In the genomic region with DNA sequence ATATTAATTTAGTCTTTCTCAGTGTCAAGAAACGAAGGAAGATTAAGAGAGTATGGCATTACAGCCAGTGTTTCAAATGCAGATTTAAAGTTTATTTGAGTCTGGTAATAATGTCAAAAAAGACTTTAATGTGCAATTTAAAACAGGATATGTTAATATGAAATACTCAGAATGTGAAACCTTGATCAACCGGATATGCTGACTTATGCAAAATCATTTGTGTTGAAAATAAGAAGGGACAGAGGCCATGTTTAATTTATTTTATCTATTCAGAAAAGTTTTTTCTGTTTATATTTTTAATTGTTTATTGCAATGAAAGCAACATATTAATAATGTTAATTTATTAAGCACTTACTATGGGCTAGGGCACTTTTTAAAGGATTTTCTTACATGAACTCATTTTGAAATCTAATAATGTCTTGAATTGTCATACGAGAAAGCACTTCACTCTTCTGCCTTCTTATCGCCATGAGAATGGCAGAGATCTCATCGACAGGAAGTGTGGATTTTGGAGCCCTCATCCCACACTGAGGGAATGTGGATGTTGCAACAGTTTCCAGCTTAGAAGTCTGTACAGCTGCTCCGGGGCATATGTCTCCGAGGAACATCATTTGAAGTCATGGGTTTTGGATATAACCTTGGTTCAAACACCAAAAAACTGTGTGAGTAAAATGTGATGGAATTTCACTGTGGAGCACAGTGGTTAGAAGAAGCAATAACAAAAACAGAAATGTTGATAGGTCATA, we compare ENCODE assay signal across 30 cellular contexts.
"Had no signal": no experiment of that assay in that cellular context is flagged by ENCODE, and none has a peak within 500 bp of the region (broad histone marks: within the 10 kb centered on the region; RNA-seq: fewer than 3 reads in every experiment).

No MANE protein-coding gene starts in this region.

- ATAC-seq: activated CD4-positive, CD25-positive, alpha-beta regulatory T cell treated with anti-CD3 and anti-CD28 coated beads, Interleukin-2, amount 50 U/mL, for 24 hours; activated CD8-positive, alpha-beta T cell treated with anti-CD3 and anti-CD28 coated beads for 36 hours; activated T-cell treated with anti-CD3 and anti-CD28 coated beads, Interleukin-2, amount 50 U/mL, for 4 hours; activated T-helper 17 cell treated with anti-CD3 and anti-CD28 coated beads, Interleukin-2, amount 50 U/mL, for 72 hours; effector memory CD8-positive, alpha-beta T cell; heart left ventricle; T-cell had no signal

- H3K36me3 ChIP-seq: brain microvascular endothelial cell, esophagus squamous epithelium, heart left ventricle, WERI-Rb-1 had no signal

- H3K27ac ChIP-seq: brain microvascular endothelial cell, esophagus squamous epithelium, heart left ventricle, WERI-Rb-1 had no signal

- DNase-seq: activated B cell treated with CpG ODN at 0.5 μM for 24 hours; activated CD4-positive, alpha-beta T cell treated with anti-CD3 and anti-CD28 coated beads for 48 hours; activated CD4-positive, alpha-beta T cell treated with anti-CD3 and anti-CD28 coated beads, Interleukin-2, amount 50 U/mL, for 1 hour; activated CD4-positive, alpha-beta T cell treated with anti-CD3 and anti-CD28 coated beads, Interleukin-2, amount 50 U/mL, for 48 hours; activated CD8-positive, alpha-beta memory T cell treated with anti-CD3 and anti-CD28 coated beads for 24 hours; activated CD8-positive, alpha-beta T cell treated with anti-CD3 and anti-CD28 coated beads for 36 hours; activated effector memory CD4-positive, alpha-beta T cell treated with Interleukin-2 at 50 U/mL for 16 hours; activated gamma-delta T cell treated with Interleukin-2 at 50 U/mL for 16 hours; activated naive CD4-positive, alpha-beta T cell treated with anti-CD3 and anti-CD28 coated beads, Interleukin-2, amount 50 U/mL, for 16 hours; activated naive CD4-positive, alpha-beta T cell treated with Interleukin-2 at 50 U/mL for 16 hours; activated T-cell treated with anti-CD3 and anti-CD28 coated beads, Interleukin-2, amount 50 U/mL, for 4 hours; amniotic stem cell; anterior cingulate cortex; brain microvascular endothelial cell; caudate nucleus; cortex of kidney; dermis blood vessel endothelial cell; effector CD4-positive, alpha-beta T cell; effector memory CD8-positive, alpha-beta T cell; erythroblast; esophagus squamous epithelium; foreskin fibroblast; glutamatergic neuron; heart left ventricle; T-cell; T-helper 9 cell; WERI-Rb-1 had no signal

- H3K27me3 ChIP-seq: brain microvascular endothelial cell, esophagus squamous epithelium, heart left ventricle had no signal

- H3K4me3 ChIP-seq: esophagus squamous epithelium, heart left ventricle had no signal

- H3K4me1 ChIP-seq: esophagus squamous epithelium, heart left ventricle had no signal

- FAIRE-seq: astrocyte had no signal
